ENCODE assay signal across 15 cellular contexts in genomic region chr15:29377141-29377540, GRCh38.
A peak's percentile ranks its signal among the peaks of the same experiment; 100 is the strongest.
DNase-seq lines count a peak whose midpoint lies in the region; TF ChIP-seq lines count a peak whose summit lies in the region.
"Had no signal": no experiment of that assay in that cellular context is flagged by ENCODE, and none has a peak within 500 bp of the region (broad histone marks: within the 10 kb centered on the region; RNA-seq: fewer than 3 reads in every experiment).

No MANE protein-coding gene starts in this region.

- H3K36me3 ChIP-seq in neuron (ENCODE audit: insufficient read depth, low read length) (no peaks in the 10 kb centered on the region), esophagus squamous epithelium (no peaks in the 10 kb centered on the region)
- H3K36me3 ChIP-seq: MG63 had no signal

- H3K9me3 Mint-ChIP-seq in brain = no peaks in the 10 kb centered on the region

- no peak overlapping the region for H3K27ac ChIP-seq in esophagus squamous epithelium
- H3K27ac ChIP-seq: KMS-11 had no signal

- 45 to 55% methylated on average over 1 to 4 of the region's 4 CpGs for WGBS in esophagus squamous epithelium, 2 donors

- no peak overlapping the region for H3K4me3 ChIP-seq in Jurkat, Clone E6-1 (ENCODE audit: low read length)
- H3K4me3 ChIP-seq in neuron (ENCODE audit: low read length) = no peak overlapping the region
- no peak overlapping the region for H3K4me3 ChIP-seq in esophagus squamous epithelium
- H3K4me3 ChIP-seq: MG63 had no signal

- TF ChIP-seq CTCF in brain (conservative IDR thresholded peaks at IDR 0.05) = no peak
- no peak for TF ChIP-seq CTCF in esophagus squamous epithelium (IDR thresholded peaks at IDR 0.05)

- no peak for TF ChIP-seq POLR2A in esophagus squamous epithelium (IDR thresholded peaks at IDR 0.05)

- intact Hi-C loops in posterior vena cava (cut with DNase I) = no loop called here
- intact Hi-C loops in esophagus squamous epithelium (cut with DNase I) = no loop called here

- H3K4me3 Mint-ChIP-seq in brain = peak overlapping the region in 1 of 5 experiments; percentile 32
- H3K4me3 Mint-ChIP-seq: CD14-positive monocyte had no signal

- no peaks in the 10 kb centered on the region for H3K27me3 ChIP-seq in neuron (ENCODE audit: insufficient read depth, low read length)
- peaks cover 0 to 9% (median 0%) of the 10 kb centered on the region in 4 donors for H3K27me3 ChIP-seq in esophagus squamous epithelium
- H3K27me3 ChIP-seq: MG63 had no signal

- H3K36me3 Mint-ChIP-seq in brain = no peaks in the 10 kb centered on the region
- H3K36me3 Mint-ChIP-seq: CD14-positive monocyte had no signal

- H3K4me1 ChIP-seq in neuron (ENCODE audit: insufficient read depth, low read length) (peaks cover 11% of the 10 kb centered on the region), esophagus squamous epithelium (no peaks in the 10 kb centered on the region)

- H2AFZ ChIP-seq in neuron (ENCODE audit: low read depth, low read length) = peak overlapping the region; percentile 64

- H3K27me3 Mint-ChIP-seq in brain = peaks cover 7% of the 10 kb centered on the region

- peak overlapping the region; percentile 29 to 94 (median 75) for H3K27ac Mint-ChIP-seq in brain
- H3K27ac Mint-ChIP-seq: CD14-positive monocyte had no signal

- peaks cover 55% of the 10 kb centered on the region for H3K4me1 Mint-ChIP-seq in brain
- H3K4me1 Mint-ChIP-seq: CD14-positive monocyte had no signal

- DNase-seq in DMS79 treated with DMSO at 0.1 percent for 48 hours (lab: John Stamatoyannopoulos, UW) (peak; percentile 18), AML-193 (lab: John Stamatoyannopoulos, UW) (no peak), posterior vena cava (ENCODE audit: low spot score) (no peak), esophagus squamous epithelium (lab: John Stamatoyannopoulos, UW) (no peak)
- peak; percentile 12 for DNase-seq in Jurkat, Clone E6-1 (ENCODE audit: low read depth, low spot score)
- DNase-seq: MG63, NCI-H1092 treated with DMSO at 0.1 percent for 48 hours, NCI-H1694, NCI-H226, RPMI8226, SIG-M5 had no signal

- H3K9me3 ChIP-seq in neuron (ENCODE audit: low read length) (no peaks in the 10 kb centered on the region), esophagus squamous epithelium (no peaks in the 10 kb centered on the region)
- H3K9me3 ChIP-seq: MG63 had no signal

Comparison
In these comparisons a context has a peak if more than half of its experiments do, and no peak if none do; other contexts are left out.
1. DNase-seq: peak in DMS79 treated with DMSO at 0.1 percent for 48 hours (single experiment) and Jurkat, Clone E6-1 (single experiment); none in AML-193 (0 of 2), posterior vena cava (single experiment) and esophagus squamous epithelium (single experiment).